Comparison of ENCODE assay signal across 1 cellular context in genomic region chr3:119297169-119297568, GRCh38.
TF ChIP-seq lines count a peak whose summit lies in the region.

No MANE protein-coding gene starts in this region.

TF ChIP-seq in SK-N-SH treated with all-trans-retinoic acid at 6 μM for 48 hours, 23 proteins besides CTCF, POLR2A, EP300 and RAD21 (continued from another document):
- TF ChIP-seq CREB5 (CRISPR knock-in tag; IDR thresholded peaks at IDR 0.05; ENCODE audit: low read depth): no peak
- no peak for TF ChIP-seq CSRNP3 (CRISPR knock-in tag; IDR thresholded peaks at IDR 0.05)
- no peak for TF ChIP-seq GLIS3 (CRISPR knock-in tag; IDR thresholded peaks at IDR 0.05)
TF ChIP-seq in SK-N-SH treated with all-trans-retinoic acid at 6 μM for 48 hours: peak in this region for 0.
